In the genomic region with DNA sequence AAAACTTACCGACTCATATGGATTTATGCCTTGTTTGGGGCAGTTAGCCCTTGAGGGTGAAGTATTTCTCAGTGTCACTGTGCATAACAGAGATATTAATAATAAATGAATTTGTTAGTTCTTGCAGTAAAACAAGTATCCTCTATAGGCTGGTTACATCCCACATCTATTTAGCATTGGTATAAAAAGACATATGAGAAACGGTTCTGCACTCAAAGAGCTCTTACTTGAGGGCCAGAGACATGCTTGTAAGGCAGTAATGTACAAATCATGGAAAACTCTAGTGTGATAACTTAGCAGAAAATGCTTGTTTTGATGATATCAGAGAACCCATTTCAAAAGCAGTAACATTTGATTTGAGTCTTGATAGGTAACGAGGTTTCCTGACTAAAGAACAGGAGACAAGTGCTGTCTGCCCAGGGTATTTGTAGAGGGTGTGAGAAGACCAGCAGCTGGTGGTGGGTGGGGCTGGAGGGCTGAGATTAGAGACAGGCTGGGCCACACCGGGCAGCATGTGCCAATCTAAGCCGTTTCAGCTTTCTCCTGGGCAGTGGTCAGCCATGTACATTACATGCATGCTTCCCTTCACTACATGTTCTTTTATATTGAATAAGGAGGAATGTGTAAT, we compare ENCODE assay signal across 13 cellular contexts. TPM values are rescaled to one million over a fixed set of nuclear protein-coding genes. Genes with fewer than 3 reads are reported as not detected.
A peak's percentile ranks its signal among the peaks of the same experiment; 100 is the strongest.
DNase-seq lines count a peak whose midpoint lies in the region; ATAC-seq and TF ChIP-seq lines count a peak whose summit lies in the region.
"Had no signal": no experiment of that assay in that cellular context is flagged by ENCODE, and none has a peak within 500 bp of the region (broad histone marks: within the 10 kb centered on the region; RNA-seq: fewer than 3 reads in every experiment).

No MANE protein-coding gene starts in this region.

- intact Hi-C loops in body of pancreas (cut with DNase I): no loop called here
- intact Hi-C loops in prostate gland (cut with DNase I): no loop called here

- no peak for TF ChIP-seq EP300 in SK-N-SH (IDR thresholded peaks at IDR 0.05; ENCODE audit: borderline replicate concordance in 1 of 2, low read depth in 1 of 2, low read length in 1 of 2)

- H3K36me3 ChIP-seq in SK-N-SH (replicated peaks in 1 of 2; ENCODE audit: control insufficient read depth in 1 of 2, insufficient read depth in 2 of 2, low read length in 1 of 2): no peaks in the 10 kb centered on the region
- no peaks in the 10 kb centered on the region for H3K36me3 ChIP-seq in body of pancreas (replicated peaks in 1 of 2; ENCODE audit: insufficient read depth in 1 of 2, low read depth in 2 of 2)
- H3K36me3 ChIP-seq in CD8-positive, alpha-beta memory T cell (ENCODE audit: insufficient read depth, low read length): no peaks in the 10 kb centered on the region
- H3K36me3 ChIP-seq in prostate gland: no peaks in the 10 kb centered on the region

- ATAC-seq in SK-N-SH treated with all-trans-retinoic acid at 6 μM for 48 hours (no peak), body of pancreas (peak; percentile 98)
- no peak for ATAC-seq in stimulated activated effector memory CD8-positive, alpha-beta T cell treated with anti-CD3 and anti-CD28 coated beads, Interleukin-12 subunit alpha, Interleukin-12 subunit beta, amount 100 ng/mL, for 72 hours
- ATAC-seq: A549; CD8-positive, alpha-beta T cell had no signal

- H3K9me2 ChIP-seq in SK-N-SH: no peaks in the 10 kb centered on the region

- H3K27me3 ChIP-seq in SK-N-SH (ENCODE audit: insufficient read depth): no peaks in the 10 kb centered on the region
- no peaks in the 10 kb centered on the region for H3K27me3 ChIP-seq in body of pancreas
- H3K27me3 ChIP-seq in CD8-positive, alpha-beta memory T cell (ENCODE audit: insufficient read depth, low read length, poor library complexity, severe bottlenecking): no peaks in the 10 kb centered on the region
- no peaks in the 10 kb centered on the region for H3K27me3 ChIP-seq in prostate gland (replicated peaks; ENCODE audit: insufficient read depth)

- no peaks in the 10 kb centered on the region for H3K9me3 Mint-ChIP-seq in stimulated activated effector memory CD8-positive, alpha-beta T cell treated with anti-CD3 and anti-CD28 coated beads, Interleukin-12 subunit alpha, Interleukin-12 subunit beta, amount 100 ng/mL, for 72 hours
- H3K9me3 Mint-ChIP-seq in CD8-positive, alpha-beta memory T cell: no peaks in the 10 kb centered on the region
- H3K9me3 Mint-ChIP-seq: CD8-positive, alpha-beta T cell had no signal

- H3K79me2 ChIP-seq in SK-N-SH (ENCODE audit: insufficient read depth): peaks cover 60% of the 10 kb centered on the region

- peaks cover 27% of the 10 kb centered on the region; the same call in 1 of the 2 replicates for H4K20me1 ChIP-seq in SK-N-SH (ENCODE audit: insufficient read depth)

- no peaks in the 10 kb centered on the region for H3K36me3 Mint-ChIP-seq in stimulated activated effector memory CD8-positive, alpha-beta T cell treated with anti-CD3 and anti-CD28 coated beads, Interleukin-12 subunit alpha, Interleukin-12 subunit beta, amount 100 ng/mL, for 72 hours
- H3K36me3 Mint-ChIP-seq in CD8-positive, alpha-beta memory T cell: peaks cover 0 to 3% (median 0%) of the 10 kb centered on the region in 3 donors

- POLR2A ChIA-PET in SK-N-SH (lab: Yijun Ruan, JAX): no interaction called here
- POLR2A ChIA-PET in CD8-positive, alpha-beta memory T cell (lab: Charles Lee): no interaction called here

- peaks cover 1% of the 10 kb centered on the region for H3F3A ChIP-seq in SK-N-SH (replicated peaks; ENCODE audit: insufficient read depth)

- peak overlapping the region; percentile 36 for H3K4me3 Mint-ChIP-seq in stimulated activated effector memory CD8-positive, alpha-beta T cell treated with anti-CD3 and anti-CD28 coated beads, Interleukin-12 subunit alpha, Interleukin-12 subunit beta, amount 100 ng/mL, for 72 hours
- no peak overlapping the region for H3K4me3 Mint-ChIP-seq in CD8-positive, alpha-beta memory T cell

- H3K27me3 Mint-ChIP-seq in CD8-positive, alpha-beta memory T cell: no peaks in the 10 kb centered on the region

- no peak for TF ChIP-seq RAD21 in SK-N-SH (IDR thresholded peaks at IDR 0.05; ENCODE audit: low read length)

- peaks cover 53% of the 10 kb centered on the region for H3K4me1 Mint-ChIP-seq in stimulated activated effector memory CD8-positive, alpha-beta T cell treated with anti-CD3 and anti-CD28 coated beads, Interleukin-12 subunit alpha, Interleukin-12 subunit beta, amount 100 ng/mL, for 72 hours
- H3K4me1 Mint-ChIP-seq in CD8-positive, alpha-beta memory T cell: peaks cover 36 to 67% (median 58%) of the 10 kb centered on the region in 3 donors

- H3K27ac Mint-ChIP-seq in stimulated activated effector memory CD8-positive, alpha-beta T cell treated with anti-CD3 and anti-CD28 coated beads, Interleukin-12 subunit alpha, Interleukin-12 subunit beta, amount 100 ng/mL, for 72 hours: no peak overlapping the region
- H3K27ac Mint-ChIP-seq in CD8-positive, alpha-beta memory T cell: peak overlapping the region in 4 of 8 donors; percentile 29 to 77 (median 48)

- H3K4me3 ChIP-seq in SK-N-SH (ENCODE audit: low read depth in 2 of 2, low read length in 1 of 2): no peak overlapping the region
- H3K4me3 ChIP-seq in body of pancreas: no peak overlapping the region
- H3K4me3 ChIP-seq in CD8-positive, alpha-beta memory T cell (ENCODE audit: low read length): no peak overlapping the region
- H3K4me3 ChIP-seq in prostate gland: no peak overlapping the region
- H3K4me3 ChIP-seq: A549 had no signal

- H2AFZ ChIP-seq in SK-N-SH (ENCODE audit: low read depth): no peak overlapping the region

- H3K27ac ChIP-seq in SK-N-SH (ENCODE audit: low read depth in 2 of 2, low read length in 1 of 2) (peak overlapping the region in 1 of 2 experiments; percentile 51; a peak in 1 of 4 replicates), body of pancreas (peak overlapping the region; percentile 21 to 72 (median 61)), prostate gland (no peak overlapping the region)
- no peak overlapping the region for H3K27ac ChIP-seq in CD8-positive, alpha-beta memory T cell (ENCODE audit: low read depth, low read length)
- H3K27ac ChIP-seq: A549 had no signal

- TF ChIP-seq POLR2A in body of pancreas (IDR thresholded peaks at IDR 0.05) (no peak), prostate gland (IDR thresholded peaks at IDR 0.05) (no peak)

- no peak overlapping the region for H3K9ac ChIP-seq in SK-N-SH

- no peak for TF ChIP-seq CTCF in SK-N-SH (IDR thresholded peaks at IDR 0.05)
- TF ChIP-seq CTCF in body of pancreas (IDR thresholded peaks at IDR 0.05): peak in 4 of 7 experiments; percentile 13 to 24 (median 22)
- TF ChIP-seq CTCF in prostate gland (IDR thresholded peaks at IDR 0.05): no peak

- H3K4me1 ChIP-seq in SK-N-SH (ENCODE audit: control insufficient read depth in 1 of 2, insufficient read depth in 2 of 2, low read depth in 1 of 2, low read length in 1 of 2): peaks cover 18 to 35% of the 10 kb centered on the region in 2 experiments; a peak in 3 of 4 replicates
- peaks cover 59% of the 10 kb centered on the region for H3K4me1 ChIP-seq in body of pancreas
- H3K4me1 ChIP-seq in CD8-positive, alpha-beta memory T cell (ENCODE audit: insufficient read depth, low read length): peaks cover 24% of the 10 kb centered on the region
- H3K4me1 ChIP-seq in prostate gland (replicated peaks): no peaks in the 10 kb centered on the region

- DNase-seq in SK-N-SH (peak; percentile 65), LHCN-M2 (ENCODE audit: low read depth) (peak; percentile 39), body of pancreas (peak; percentile 86 to 94 (median 88)), EL (no peak), prostate gland (ENCODE audit: low spot score) (no peak)
- no peak for DNase-seq in stimulated activated effector memory CD8-positive, alpha-beta T cell treated with anti-CD3 and anti-CD28 coated beads, Interleukin-12 subunit alpha, Interleukin-12 subunit beta, amount 100 ng/mL, for 72 hours (ENCODE audit: low spot score in 2 of 2)
- DNase-seq in CD8-positive, alpha-beta memory T cell: no peak
- DNase-seq: CD8-positive, alpha-beta T cell; erythroblast; islet precursor cell; NCI-H2081 treated with DMSO at 0.1 percent for 48 hours had no signal

- CTCF ChIA-PET in SK-N-SH (lab: Yijun Ruan, JAX): interaction anchor here (2.2 kb wide), 1 partner anchor 138 kb away, joined by 6 read pairs; no protein-coding TSS in a partner anchor
- CTCF ChIA-PET in CD8-positive, alpha-beta memory T cell (lab: Charles Lee): no interaction called here

- no peak overlapping the region for H3K4me2 ChIP-seq in SK-N-SH
- H3K4me2 ChIP-seq: A549 had no signal

- H3K9me3 ChIP-seq in SK-N-SH (no peaks in the 10 kb centered on the region), body of pancreas (no peaks in the 10 kb centered on the region), prostate gland (no peaks in the 10 kb centered on the region)
- no peaks in the 10 kb centered on the region for H3K9me3 ChIP-seq in CD8-positive, alpha-beta memory T cell (ENCODE audit: low read length)
- H3K9me3 ChIP-seq: A549 had no signal

- 67% methylated on average over 3 of the region's 5 CpGs for WGBS in SK-N-SH (ENCODE audit: low lambda C conversion rate)
- WGBS in body of pancreas, 2 donors: 25 to 38% methylated on average over 5 of the region's 5 CpGs
- 76% methylated on average over 5 of the region's 5 CpGs for WGBS in prostate gland

TF ChIP-seq in SK-N-SH, 30 proteins besides CTCF, POLR2A, EP300 and RAD21 (continues in another document):
- no peak for TF ChIP-seq TAF1 (IDR thresholded peaks at IDR 0.05; ENCODE audit: borderline replicate concordance, low read depth, low read length)
- TF ChIP-seq MEF2A (IDR thresholded peaks at IDR 0.05; ENCODE audit: borderline replicate concordance, low read depth): no peak

RNA-seq across cellular contexts. Expression of a gene that starts 46.3 kb away (rescaled TPM):
- 5.9 and 6.2 TPM in 2 replicates for polyA plus RNA-seq in SK-N-SH (2012; rRNA removed)
- 5.8 and 7.1 TPM in 2 replicates for polyA plus RNA-seq in SK-N-SH (2012; cell fraction: cytosol; rRNA removed)
- polyA plus RNA-seq in SK-N-SH (2012; cell fraction: nucleus; rRNA removed): 6.9 and 7.7 TPM in 2 replicates
- total RNA-seq in LHCN-M2 (2014; rRNA removed): 79.6 and 95.8 TPM in 2 replicates
- 11.4 TPM for polyA plus RNA-seq in LHCN-M2 (2012)
- total RNA-seq in body of pancreas: 10 to 100 TPM; 81.2 to 92.3 TPM
- total RNA-seq in CD8-positive, alpha-beta memory T cell: 10 to 100 TPM; 26.9 to 32.1 TPM
- 50.1 TPM for polyA plus RNA-seq in CD8-positive, alpha-beta memory T cell
- total RNA-seq in prostate gland: 100 to 1,000 TPM; 111 to 119 TPM

Comparison
In these comparisons a context has a peak if more than half of its experiments do, and no peak if none do; other contexts are left out.
1. DNase-seq: peak in SK-N-SH (single experiment), LHCN-M2 (single experiment) and body of pancreas (4 of 4); none in stimulated activated effector memory CD8-positive, alpha-beta T cell treated with anti-CD3 and anti-CD28 coated beads, Interleukin-12 subunit alpha, Interleukin-12 subunit beta, amount 100 ng/mL, for 72 hours (0 of 2), EL (single experiment), CD8-positive, alpha-beta memory T cell (0 of 5) and prostate gland (single experiment).
2. H3K27ac ChIP-seq: peak in body of pancreas (4 of 4); none in CD8-positive, alpha-beta memory T cell (single experiment) and prostate gland (0 of 2).
3. CTCF ChIP-seq: peak in body of pancreas (4 of 7); none in SK-N-SH (single experiment) and prostate gland (0 of 4).